10 cellular contexts compared by ENCODE assay signal in genomic region chr1:215146252-215146975, GRCh38.
DNase-seq lines count a peak whose midpoint lies in the region; ATAC-seq and TF ChIP-seq lines count a peak whose summit lies in the region.
"Had no signal": no experiment of that assay in that cellular context is flagged by ENCODE, and none has a peak within 500 bp of the region (broad histone marks: within the 10 kb centered on the region; RNA-seq: fewer than 3 reads in every experiment).

No MANE protein-coding gene starts in this region.

- peak; percentile 71 for DNase-seq in DMS53 (lab: John Stamatoyannopoulos, UW)
- peak; percentile 17 for DNase-seq in WERI-Rb-1
- DNase-seq in stimulated activated CD4-positive, alpha-beta T cell treated with anti-CD3 and anti-CD28 coated beads, Interleukin-4, amount 100 ng/mL, for 1 hour = no peak
- DNase-seq in NCI-H226 = no peak
- DNase-seq in activated CD4-positive, CD25-positive, alpha-beta regulatory T cell (lab: John Stamatoyannopoulos, UW) = no peak
- DNase-seq in CD8-positive, alpha-beta T cell = no peak

- H3K9ac ChIP-seq in liver (ENCODE audit: low read depth in 1 of 2, low read length in 2 of 2) = no peak overlapping the region

- H3K36me3 ChIP-seq in WERI-Rb-1 = no peaks in the 10 kb centered on the region
- no peaks in the 10 kb centered on the region for H3K36me3 ChIP-seq in liver (ENCODE audit: control insufficient read depth in 4 of 4, insufficient read depth in 3 of 4, low read depth in 1 of 4, low read length in 3 of 4)
- H3K36me3 ChIP-seq in CD8-positive, alpha-beta T cell (ENCODE audit: insufficient read depth, low read length) = no peaks in the 10 kb centered on the region
- H3K36me3 ChIP-seq: thoracic aorta had no signal

- peaks cover 0 to 7% (median 2%) of the 10 kb centered on the region in 4 donors for H3K4me1 ChIP-seq in liver (ENCODE audit: control insufficient read depth in 4 of 4, insufficient read depth in 4 of 4, low read length in 3 of 4)
- no peaks in the 10 kb centered on the region for H3K4me1 ChIP-seq in CD8-positive, alpha-beta T cell (ENCODE audit: insufficient read depth, low read length)

- peaks cover 8% of the 10 kb centered on the region for H3K9me3 Mint-ChIP-seq in CD8-positive, alpha-beta T cell

- H3K9me3 ChIP-seq in WERI-Rb-1 (ENCODE audit: severe bottlenecking) = peaks cover 1% of the 10 kb centered on the region
- peaks cover 0 to 2% (median under 1%) of the 10 kb centered on the region in 4 donors for H3K9me3 ChIP-seq in liver (ENCODE audit: control insufficient read depth in 4 of 4, low read length in 3 of 4)
- H3K9me3 ChIP-seq in CD8-positive, alpha-beta T cell (ENCODE audit: low read length) = no peaks in the 10 kb centered on the region
- H3K9me3 ChIP-seq: thoracic aorta had no signal

- POLR2A ChIA-PET in CD8-positive, alpha-beta T cell (lab: Charles Lee) = no interaction called here

- H3K27ac Mint-ChIP-seq in CD8-positive, alpha-beta T cell = no peak overlapping the region
- H3K27ac Mint-ChIP-seq: IgD-negative memory B cell had no signal

- CTCF ChIA-PET in CD8-positive, alpha-beta T cell (lab: Charles Lee) = no interaction called here

- no peaks in the 10 kb centered on the region for H3K4me1 Mint-ChIP-seq in CD8-positive, alpha-beta T cell (ENCODE audit: low read depth)
- H3K4me1 Mint-ChIP-seq: IgD-negative memory B cell had no signal

- no peaks in the 10 kb centered on the region for H3K36me3 Mint-ChIP-seq in CD8-positive, alpha-beta T cell
- H3K36me3 Mint-ChIP-seq: IgD-negative memory B cell had no signal

- no peak for ATAC-seq in CD8-positive, alpha-beta T cell

- 51% methylated on average over 8 of the region's 8 CpGs for WGBS in liver

- no peaks in the 10 kb centered on the region for H3K27me3 ChIP-seq in WERI-Rb-1 (ENCODE audit: insufficient read depth, low read depth, severe bottlenecking)
- H3K27me3 ChIP-seq in liver (ENCODE audit: control insufficient read depth in 4 of 4, insufficient read depth in 4 of 4, low read length in 3 of 4) = no peaks in the 10 kb centered on the region
- H3K27me3 ChIP-seq in CD8-positive, alpha-beta T cell (ENCODE audit: insufficient read depth, low read length) = no peaks in the 10 kb centered on the region

- H3K4me3 ChIP-seq in WERI-Rb-1 (ENCODE audit: low read depth, low read length) (no peak overlapping the region), liver (ENCODE audit: low read depth in 1 of 3, low read length in 3 of 3) (no peak overlapping the region)
- H3K4me3 ChIP-seq in CD8-positive, alpha-beta T cell (ENCODE audit: low read depth, low read length) = no peak overlapping the region
- H3K4me3 ChIP-seq: thoracic aorta had no signal

- intact Hi-C loops in CD8-positive, alpha-beta T cell (cut with DNase I, micrococcal nuclease) = loop anchor here (2.0 to 10.0 kb wide), 2 partner anchors 518 to 522 kb away; no protein-coding TSS in a partner anchor

- H3K4me3 Mint-ChIP-seq in CD8-positive, alpha-beta T cell = no peak overlapping the region
- H3K4me3 Mint-ChIP-seq: IgD-negative memory B cell had no signal

- H3K27me3 Mint-ChIP-seq in CD8-positive, alpha-beta T cell (ENCODE audit: low read depth) = no peaks in the 10 kb centered on the region
- H3K27me3 Mint-ChIP-seq: IgD-negative memory B cell had no signal

- peak; percentile 83 for TF ChIP-seq CTCF in LNCAP (IDR thresholded peaks at IDR 0.05)
- peak; percentile 25; the same call in 1 of the 2 replicates for TF ChIP-seq CTCF in WERI-Rb-1 (IDR thresholded peaks at IDR 0.05; ENCODE audit: low read depth, low read length)
- TF ChIP-seq CTCF in liver (IDR thresholded peaks at IDR 0.05; ENCODE audit: low read depth, low read length, missing input control) = peak; percentile 54
- no peak for TF ChIP-seq CTCF in CD8-positive, alpha-beta T cell (IDR thresholded peaks at IDR 0.05)

- H3K27ac ChIP-seq in WERI-Rb-1 (no peak overlapping the region), liver (ENCODE audit: low read depth in 1 of 2, low read length in 2 of 2) (no peak overlapping the region)
- H3K27ac ChIP-seq in CD8-positive, alpha-beta T cell (ENCODE audit: low read depth, low read length) = no peak overlapping the region
- H3K27ac ChIP-seq: thoracic aorta had no signal

- TF ChIP-seq RAD21 in liver (IDR thresholded peaks at IDR 0.05) = peak; percentile 67 to 74

TF ChIP-seq in liver, 16 proteins besides CTCF, POLR2A, EP300 and RAD21:
- TF ChIP-seq YY1 (IDR thresholded peaks at IDR 0.05) = peak; percentile 76
- TF ChIP-seq JUND (IDR thresholded peaks at IDR 0.05) = no peak
- no peak for TF ChIP-seq NR2F2 (IDR thresholded peaks at IDR 0.05)
- no peak for TF ChIP-seq TAF1 (conservative IDR thresholded peaks at IDR 0.05)
- no peak for TF ChIP-seq HNF4G (IDR thresholded peaks at IDR 0.05)
- no peak for TF ChIP-seq GABPA (IDR thresholded peaks at IDR 0.05 in 1 of 2, conservative IDR thresholded peaks at IDR 0.05 in 1 of 2)
- TF ChIP-seq, protein P1, sequence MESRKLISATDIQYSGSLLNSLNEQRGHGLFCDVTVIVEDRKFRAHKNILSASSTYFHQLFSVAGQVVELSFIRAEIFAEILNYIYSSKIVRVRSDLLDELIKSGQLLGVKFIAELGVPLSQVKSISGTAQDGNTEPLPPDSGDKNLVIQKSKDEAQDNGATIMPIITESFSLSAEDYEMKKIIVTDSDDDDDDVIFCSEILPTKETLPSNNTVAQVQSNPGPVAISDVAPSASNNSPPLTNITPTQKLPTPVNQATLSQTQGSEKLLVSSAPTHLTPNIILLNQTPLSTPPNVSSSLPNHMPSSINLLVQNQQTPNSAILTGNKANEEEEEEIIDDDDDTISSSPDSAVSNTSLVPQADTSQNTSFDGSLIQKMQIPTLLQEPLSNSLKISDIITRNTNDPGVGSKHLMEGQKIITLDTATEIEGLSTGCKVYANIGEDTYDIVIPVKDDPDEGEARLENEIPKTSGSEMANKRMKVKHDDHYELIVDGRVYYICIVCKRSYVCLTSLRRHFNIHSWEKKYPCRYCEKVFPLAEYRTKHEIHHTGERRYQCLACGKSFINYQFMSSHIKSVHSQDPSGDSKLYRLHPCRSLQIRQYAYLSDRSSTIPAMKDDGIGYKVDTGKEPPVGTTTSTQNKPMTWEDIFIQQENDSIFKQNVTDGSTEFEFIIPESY (IDR thresholded peaks at IDR 0.05) = no peak
- TF ChIP-seq MAX (IDR thresholded peaks at IDR 0.05) = no peak
- no peak for TF ChIP-seq EGR1 (IDR thresholded peaks at IDR 0.05; ENCODE audit: low read depth in 2 of 2)

Comparison
In these comparisons a context has a peak if more than half of its experiments do, and no peak if none do; other contexts are left out.
1. DNase-seq: peak in DMS53 (single experiment) and WERI-Rb-1 (single experiment); none in stimulated activated CD4-positive, alpha-beta T cell treated with anti-CD3 and anti-CD28 coated beads, Interleukin-4, amount 100 ng/mL, for 1 hour (single experiment), NCI-H226 (single experiment), activated CD4-positive, CD25-positive, alpha-beta regulatory T cell (0 of 4) and CD8-positive, alpha-beta T cell (0 of 7).